Comparison of ENCODE assay signal across 25 cellular contexts in the genomic region with DNA sequence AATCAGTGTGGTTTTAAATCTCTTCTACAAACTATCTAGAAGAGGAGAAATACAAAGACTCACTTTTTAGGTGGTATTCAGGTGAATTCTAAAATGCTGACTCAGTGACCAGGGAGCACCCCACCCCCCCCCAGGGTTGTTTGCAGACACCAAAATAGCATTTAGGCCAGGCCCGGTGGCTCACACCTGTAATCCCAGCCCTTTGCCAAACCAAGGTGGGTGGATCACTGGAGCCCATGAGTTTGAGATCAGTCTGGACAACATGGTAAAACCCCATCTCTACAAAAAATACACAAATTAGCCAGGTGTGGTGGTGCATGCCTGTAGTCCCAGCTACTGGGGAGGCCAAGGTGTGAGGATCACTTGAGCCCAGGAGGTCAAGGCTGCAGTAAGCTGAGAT.
"Had no signal": no experiment of that assay in that cellular context is flagged by ENCODE, and none has a peak within 500 bp of the region (broad histone marks: within the 10 kb centered on the region; RNA-seq: fewer than 3 reads in every experiment).

No MANE protein-coding gene starts in this region.

- H3K27ac ChIP-seq: hepatocyte, lower lobe of right lung, pancreas, psoas muscle, skin epidermis, suprapubic skin, thoracic aorta, tibial artery, upper lobe of right lung had no signal

- H3K27me3 Mint-ChIP-seq: stimulated activated naive CD8-positive, alpha-beta T cell treated with anti-CD3 and anti-CD28 coated beads, Interleukin-15, Interleukin-2, amounts not matched to agents 100 ng/mL and 50 ng/mL, for 24 hours had no signal

- H3K9me3 Mint-ChIP-seq: naive thymus-derived CD8-positive, alpha-beta T cell; nephron; neural crest cell; stimulated activated effector memory CD8-positive, alpha-beta T cell treated with anti-CD3 and anti-CD28 coated beads, Interleukin-12 subunit alpha, Interleukin-12 subunit beta, amount 100 ng/mL, for 72 hours; stimulated activated naive CD8-positive, alpha-beta T cell treated with anti-CD3 and anti-CD28 coated beads, Interleukin-15, Interleukin-2, amounts not matched to agents 100 ng/mL and 50 ng/mL, for 24 hours had no signal

- DNase-seq: islet precursor cell; kidney glomerular epithelial cell; left cardiac atrium; lower lobe of right lung; mammary epithelial cell; mesenchymal stem cell; pancreas; stimulated activated CD4-positive, alpha-beta T cell treated with anti-CD3 and anti-CD28 coated beads, Interleukin-4, amount 100 ng/mL, for 24 hours; stimulated activated naive CD4-positive, alpha-beta T cell; tibial artery; trophoblast cell; upper lobe of right lung had no signal

- H3K4me3 ChIP-seq: hepatocyte, lower lobe of right lung, pancreas, psoas muscle, skin epidermis, suprapubic skin, thoracic aorta, tibial artery, upper lobe of right lung had no signal

- H3K36me3 Mint-ChIP-seq: stimulated activated effector memory CD8-positive, alpha-beta T cell treated with anti-CD3 and anti-CD28 coated beads, Interleukin-12 subunit alpha, Interleukin-12 subunit beta, amount 100 ng/mL, for 72 hours had no signal

- H3K4me2 ChIP-seq: hepatocyte had no signal

- H3K4me3 Mint-ChIP-seq: naive thymus-derived CD8-positive, alpha-beta T cell; nephron; neural crest cell; stimulated activated effector memory CD8-positive, alpha-beta T cell treated with anti-CD3 and anti-CD28 coated beads, Interleukin-12 subunit alpha, Interleukin-12 subunit beta, amount 100 ng/mL, for 72 hours; stimulated activated naive CD8-positive, alpha-beta T cell treated with anti-CD3 and anti-CD28 coated beads, Interleukin-15, Interleukin-2, amounts not matched to agents 100 ng/mL and 50 ng/mL, for 24 hours had no signal

- ATAC-seq: left cardiac atrium; left lobe of liver; lower lobe of right lung; naive thymus-derived CD8-positive, alpha-beta T cell; pancreas; psoas muscle; sciatic nerve; stimulated activated effector memory CD8-positive, alpha-beta T cell treated with anti-CD3 and anti-CD28 coated beads, Interleukin-12 subunit alpha, Interleukin-12 subunit beta, amount 100 ng/mL, for 72 hours; upper lobe of right lung had no signal

- H3K4me1 ChIP-seq: psoas muscle had no signal

- H3K79me2 ChIP-seq: hepatocyte had no signal

- H3K36me3 ChIP-seq: pancreas, thoracic aorta, tibial artery, upper lobe of right lung had no signal

- H3K9me3 ChIP-seq: lower lobe of right lung, pancreas, psoas muscle, suprapubic skin, thoracic aorta, tibial artery, upper lobe of right lung had no signal

- FAIRE-seq: pancreas, urothelium cell line had no signal

- H3K27me3 ChIP-seq: pancreas, suprapubic skin, tibial artery, upper lobe of right lung had no signal

- H2AFZ ChIP-seq: hepatocyte had no signal

- H3K27ac Mint-ChIP-seq: naive thymus-derived CD8-positive, alpha-beta T cell; nephron; stimulated activated effector memory CD8-positive, alpha-beta T cell treated with anti-CD3 and anti-CD28 coated beads, Interleukin-12 subunit alpha, Interleukin-12 subunit beta, amount 100 ng/mL, for 72 hours; stimulated activated naive CD8-positive, alpha-beta T cell treated with anti-CD3 and anti-CD28 coated beads, Interleukin-15, Interleukin-2, amounts not matched to agents 100 ng/mL and 50 ng/mL, for 24 hours had no signal
